Comparison of ENCODE assay signal across 28 cellular contexts in the genomic region with DNA sequence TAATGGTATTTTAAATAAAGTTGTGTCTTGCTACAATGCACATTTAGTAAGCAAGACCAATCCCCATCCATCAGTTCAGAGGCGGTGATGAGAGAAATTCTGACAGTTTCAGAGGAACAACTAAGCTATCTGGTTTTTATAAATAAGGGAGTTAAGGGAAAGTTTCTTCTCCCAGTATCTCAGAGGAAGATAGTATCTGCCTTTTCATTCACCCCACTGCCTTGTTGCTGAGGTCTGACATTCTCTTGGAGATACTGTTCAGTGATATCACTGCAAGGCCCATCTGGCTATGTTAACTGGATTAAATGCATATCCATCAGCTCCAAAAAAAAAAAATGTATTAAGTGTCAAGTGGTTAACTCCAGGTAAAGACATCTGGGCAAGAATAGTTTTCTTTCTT.
"Had no signal": no experiment of that assay in that cellular context is flagged by ENCODE, and none has a peak within 500 bp of the region (broad histone marks: within the 10 kb centered on the region; RNA-seq: fewer than 3 reads in every experiment).

No MANE protein-coding gene starts in this region.

- H3K36me3 ChIP-seq: Peyer's patch, SJCRH30 had no signal

- H3K27ac ChIP-seq: Peyer's patch, RWPE1, SJCRH30 had no signal

- H3K27me3 ChIP-seq: Peyer's patch, SJCRH30 had no signal

- H3K9me3 ChIP-seq: Peyer's patch had no signal

- FAIRE-seq: K562, TTC549 had no signal

- H3K4me3 ChIP-seq: K562, Peyer's patch, SJCRH30 had no signal

- H3K4me1 ChIP-seq: Peyer's patch, SJCRH30 had no signal

- DNase-seq: activated B cell treated with CpG ODN at 0.5 μM for 24 hours; activated CD4-positive, alpha-beta memory T cell treated with anti-CD3 and anti-CD28 coated beads for 36 hours; activated CD4-positive, alpha-beta T cell treated with anti-CD3 and anti-CD28 coated beads for 1 hour; activated CD4-positive, alpha-beta T cell treated with anti-CD3 and anti-CD28 coated beads, Interleukin-2, amount 10 ng/mL, durations not matched to agents 24 days and 14 days; activated CD8-positive, alpha-beta memory T cell treated with anti-CD3 and anti-CD28 coated beads for 24 hours; activated gamma-delta T cell; activated naive CD4-positive, alpha-beta T cell treated with anti-CD3 and anti-CD28 coated beads for 36 hours; activated T-cell treated with anti-CD3 and anti-CD28 coated beads, Interleukin-2, amount 50 U/mL, for 4 hours; cerebellar nuclear complex; Karpas-422; MM.1S; NCI-H1105; NCI-H1436; NCI-H1694 treated with DMSO at 0.1 percent for 48 hours; NCI-H2029 treated with DMSO at 0.1 percent for 48 hours; NCI-H446; NCI-H526; NCI-H774; NK-92 treated with Interleukin-12 subunit alpha and Interleukin-12 subunit beta, amount 100 ng/mL, for 24 hours; OCI-M1; Peyer's patch; Right ventricle myocardium superior; SJCRH30; T-helper 2 cell; T1000 had no signal
